11 cellular contexts compared by ENCODE assay signal in the genomic region with DNA sequence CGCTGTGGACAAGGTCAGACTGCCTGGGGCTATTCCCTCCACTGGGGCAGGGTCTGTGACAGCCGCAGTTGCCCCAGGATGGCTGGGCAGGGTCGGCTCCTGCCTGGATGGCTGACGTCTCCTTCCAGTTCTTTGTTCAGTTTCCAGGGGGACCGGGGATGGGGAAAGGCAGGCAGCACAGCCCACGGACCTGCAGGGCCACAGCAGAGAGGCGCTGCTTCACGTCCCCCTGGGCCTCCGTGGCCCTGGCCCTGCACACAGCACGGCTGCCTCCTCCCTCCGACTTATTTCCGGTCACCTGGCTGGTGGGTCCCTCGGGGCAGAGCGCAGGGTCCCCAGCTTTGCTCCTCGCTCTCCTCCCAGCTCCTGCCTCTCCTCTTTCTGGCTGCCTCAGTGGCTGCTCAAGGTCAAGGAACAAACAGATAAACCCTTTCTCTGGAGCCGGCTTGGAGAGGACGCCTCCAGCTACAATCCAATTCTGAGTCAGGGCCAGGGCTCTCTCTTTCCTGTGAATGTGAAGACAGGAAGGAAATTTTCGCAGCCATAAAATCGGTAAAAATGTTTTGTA.
DNase-seq lines count a peak whose midpoint lies in the region; ATAC-seq, FAIRE-seq and TF ChIP-seq lines count a peak whose summit lies in the region.
"Had no signal": no experiment of that assay in that cellular context is flagged by ENCODE, and none has a peak within 500 bp of the region (broad histone marks: within the 10 kb centered on the region; RNA-seq: fewer than 3 reads in every experiment).

No MANE protein-coding gene starts in this region.

- FAIRE-seq in RCC 7860 (lab: Jason Lieb, UNC) = no peak
- FAIRE-seq: bronchial epithelial cell had no signal

- intact Hi-C loops in Caco-2 (cut with micrococcal nuclease; ENCODE audit: unreplicated experiment) = no loop called here

- no peak for ATAC-seq in thoracic aorta (ENCODE audit: insufficient number of reproducible peaks, low FRiP score, low read depth)

- CTCF ChIA-PET in Caco-2 (lab: Charles Lee) = interaction anchor here (0.5 to 0.6 kb wide), 2 partner anchors 9 to 31 kb away, joined by 5 read pairs; no protein-coding TSS in a partner anchor

- H3K9me3 ChIP-seq in thoracic aorta (no peaks in the 10 kb centered on the region), Caco-2 (no peaks in the 10 kb centered on the region)

- H3K4me3 Mint-ChIP-seq in nephron progenitor cell = no peak overlapping the region
- no peak overlapping the region for H3K4me3 Mint-ChIP-seq in Caco-2 (ENCODE audit: unreplicated experiment)

- DNase-seq in fibroblast of the aortic adventitia (ENCODE audit: low read depth) = peak; percentile 37
- no peak for DNase-seq in nephron progenitor cell
- DNase-seq in thoracic aorta (ENCODE audit: low spot score) = no peak
- no peak for DNase-seq in Caco-2
- DNase-seq in NCI-H2196 (lab: John Stamatoyannopoulos, UW; ENCODE audit: unreplicated experiment) = no peak
- DNase-seq in RCC 7860 (ENCODE audit: low spot score) = no peak
- DNase-seq in AML-193 (lab: John Stamatoyannopoulos, UW) = no peak
- DNase-seq: NCI-H226 had no signal

- H3K4me1 ChIP-seq in thoracic aorta (ENCODE audit: control insufficient read depth in 1 of 2, low read depth in 2 of 2) (peaks cover 9 to 24% of the 10 kb centered on the region in 2 donors), Caco-2 (no peaks in the 10 kb centered on the region)

- H3K36me3 ChIP-seq in thoracic aorta = no peaks in the 10 kb centered on the region
- H3K36me3 ChIP-seq in Caco-2 (ENCODE audit: control insufficient read depth, insufficient read depth, low read length) = no peaks in the 10 kb centered on the region

- H3K4me1 Mint-ChIP-seq in nephron progenitor cell (peaks cover 58% of the 10 kb centered on the region), Caco-2 (ENCODE audit: low read depth, unreplicated experiment) (peaks cover 6% of the 10 kb centered on the region)

- TF ChIP-seq CTCF in VCaP (conservative IDR thresholded peaks at IDR 0.05) = no peak
- TF ChIP-seq CTCF in fibroblast of the aortic adventitia (IDR thresholded peaks at IDR 0.05; ENCODE audit: insufficient read depth, low read length) = no peak
- TF ChIP-seq CTCF in nephron progenitor cell (IDR thresholded peaks at IDR 0.05) = no peak
- TF ChIP-seq CTCF in thoracic aorta (IDR thresholded peaks at IDR 0.05) = no peak
- TF ChIP-seq CTCF in Caco-2 (IDR thresholded peaks at IDR 0.05; ENCODE audit: insufficient read depth in 1 of 2, low read depth in 1 of 2, low read length in 1 of 2, severe bottlenecking in 1 of 2, unreplicated experiment in 1 of 2) = no peak

- no peaks in the 10 kb centered on the region for H3K36me3 Mint-ChIP-seq in nephron progenitor cell (ENCODE audit: low read depth)
- H3K36me3 Mint-ChIP-seq in Caco-2 (ENCODE audit: insufficient read depth, unreplicated experiment) = no peaks in the 10 kb centered on the region

- BruUV-seq in Caco-2 (replicated peaks; lab: Mats Ljungman, UMichigan) = no TSS peak

- H3K27me3 ChIP-seq in thoracic aorta (replicated peaks; ENCODE audit: insufficient read depth) (no peaks in the 10 kb centered on the region), Caco-2 (replicated peaks; ENCODE audit: control insufficient read depth, insufficient read depth, low read length) (no peaks in the 10 kb centered on the region)

- POLR2A ChIA-PET in Caco-2 (lab: Charles Lee) = no interaction called here

- H3K9me3 Mint-ChIP-seq in nephron progenitor cell (peaks cover 6% of the 10 kb centered on the region), Caco-2 (ENCODE audit: unreplicated experiment) (no peaks in the 10 kb centered on the region)

- H3K27ac ChIP-seq in VCaP (peak overlapping the region; percentile 81), thoracic aorta (peak overlapping the region; percentile 78 to 89)
- H3K27ac ChIP-seq: KMS-11 had no signal

- no peak overlapping the region for H3K4me3 ChIP-seq in fibroblast of the aortic adventitia (ENCODE audit: low read depth, low read length)
- no peak overlapping the region for H3K4me3 ChIP-seq in thoracic aorta
- no peak overlapping the region for H3K4me3 ChIP-seq in Caco-2 (ENCODE audit: low read depth, low read length)

- no peaks in the 10 kb centered on the region for H3K27me3 Mint-ChIP-seq in nephron progenitor cell (ENCODE audit: low read depth, poor library complexity)
- H3K27me3 Mint-ChIP-seq in Caco-2 (ENCODE audit: insufficient read depth, unreplicated experiment) = no peaks in the 10 kb centered on the region

- H3K27ac Mint-ChIP-seq in nephron progenitor cell (peak overlapping the region; percentile 66), Caco-2 (ENCODE audit: unreplicated experiment) (no peak overlapping the region)
